18 cellular contexts compared by ENCODE assay signal in genomic region chr2:219428469-219428868, GRCh38. TPM values are rescaled to one million over a fixed set of nuclear protein-coding genes. Genes with fewer than 3 reads are reported as not detected.
"Had no signal": no experiment of that assay in that cellular context is flagged by ENCODE, and none has a peak within 500 bp of the region (broad histone marks: within the 10 kb centered on the region; RNA-seq: fewer than 3 reads in every experiment).

No MANE protein-coding gene starts in this region.

- DNase-seq: activated CD4-positive, alpha-beta T cell treated with anti-CD3 and anti-CD28 coated beads, Interleukin-2, amount 10 ng/mL, durations not matched to agents 7 days and 5 days; activated CD8-positive, alpha-beta memory T cell treated with anti-CD3 and anti-CD28 coated beads for 24 hours; activated naive CD4-positive, alpha-beta T cell; activated naive CD8-positive, alpha-beta T cell treated with anti-CD3 and anti-CD28 coated beads, Interleukin-2, amount 10 ng/mL, durations not matched to agents 7 days and 5 days; anterior cingulate cortex; dermis blood vessel endothelial cell; effector memory CD8-positive, alpha-beta T cell; kidney glomerular epithelial cell; ovary; SJCRH30; stimulated activated CD4-positive, alpha-beta T cell treated with anti-CD3 and anti-CD28 coated beads, Interleukin-15, amount 100 ng/mL, for 24 hours; stimulated activated CD4-positive, alpha-beta T cell treated with anti-CD3 and anti-CD28 coated beads, Interleukin-4, amount 100 ng/mL, for 1 hour; stimulated activated naive CD4-positive, alpha-beta T cell; SW 1271; upper lobe of right lung had no signal

- H2AFZ ChIP-seq: neural progenitor cell had no signal

- H3K9me3 ChIP-seq: breast epithelium, ovary, SJCRH30, upper lobe of right lung had no signal

- H3K4me1 ChIP-seq: breast epithelium, upper lobe of right lung had no signal

- H3K4me3 ChIP-seq: breast epithelium, neural progenitor cell, ovary, SJCRH30, skin epidermis, upper lobe of right lung had no signal

- H3K9ac ChIP-seq: neural progenitor cell had no signal

- H3K27ac ChIP-seq: breast epithelium, neural progenitor cell, ovary, SJCRH30, skin epidermis, upper lobe of right lung had no signal

- H3K27me3 ChIP-seq: neural progenitor cell, ovary, SJCRH30 had no signal

- H3K4me2 ChIP-seq: neural progenitor cell had no signal

- H3K36me3 ChIP-seq: breast epithelium, neural progenitor cell, ovary, upper lobe of right lung had no signal

- ATAC-seq: effector memory CD8-positive, alpha-beta T cell; upper lobe of right lung had no signal

RNA-seq across cellular contexts. Expression of gene DES, which starts 10.3 kb away (rescaled TPM):
- total RNA-seq: activated CD4-positive, alpha-beta T cell treated with anti-CD3 and anti-CD28 coated beads, Interleukin-2, amount 10 ng/mL, durations not matched to agents 7 days and 5 days; activated naive CD8-positive, alpha-beta T cell treated with anti-CD3 and anti-CD28 coated beads, Interleukin-2, amount 10 ng/mL, durations not matched to agents 7 days and 5 days; dermis blood vessel endothelial cell had no signal
